ENCODE assay signal across 1 cellular context in genomic region chr6:12474167-12475140, GRCh38.
TF ChIP-seq lines count a peak whose summit lies in the region.

No MANE protein-coding gene starts in this region.

TF ChIP-seq in HepG2, 621 proteins besides CTCF, POLR2A, EP300 and RAD21 (continued from another document):
- TF ChIP-seq ZMYM3 (CRISPR knock-in tag; IDR thresholded peaks at IDR 0.05) (peak; percentile 12; the same call in 1 of the 2 replicates), SMAD3 (CRISPR knock-in tag; IDR thresholded peaks at IDR 0.05) (no peak), NR2F1 (CRISPR knock-in tag; IDR thresholded peaks at IDR 0.05) (no peak), ZNF121 (CRISPR knock-in tag; IDR thresholded peaks at IDR 0.05) (peak; percentile 93), KDM5A (IDR thresholded peaks at IDR 0.05; ENCODE audit: borderline replicate concordance, low read length) (no peak), SRY (CRISPR knock-in tag; IDR thresholded peaks at IDR 0.05) (no peak), KAT7 (CRISPR knock-in tag; IDR thresholded peaks at IDR 0.05; ENCODE audit: borderline replicate concordance) (no peak), MLX (CRISPR knock-in tag; IDR thresholded peaks at IDR 0.05) (no peak), ETV6 (CRISPR knock-in tag; conservative IDR thresholded peaks at IDR 0.05) (no peak), PAWR (CRISPR knock-in tag; IDR thresholded peaks at IDR 0.05; ENCODE audit: borderline replicate concordance) (no peak), HNRNPK (IDR thresholded peaks at IDR 0.05; ENCODE audit: low read depth, low read length, poor library complexity, severe bottlenecking) (no peak), ATF4 (CRISPR knock-in tag; IDR thresholded peaks at IDR 0.05) (no peak), CAMTA2 (CRISPR knock-in tag; IDR thresholded peaks at IDR 0.05; ENCODE audit: borderline replicate concordance) (no peak), KLF13 (CRISPR knock-in tag; IDR thresholded peaks at IDR 0.05) (no peak), ZNF703 (CRISPR knock-in tag; IDR thresholded peaks at IDR 0.05; ENCODE audit: borderline replicate concordance) (no peak), TBX3 (IDR thresholded peaks at IDR 0.05; ENCODE audit: borderline replicate concordance) (no peak), BHLHE40 (IDR thresholded peaks at IDR 0.05; ENCODE audit: low read length) (peak; percentile 85), PHF21A (CRISPR knock-in tag; IDR thresholded peaks at IDR 0.05) (no peak), STAG1 (CRISPR knock-in tag; IDR thresholded peaks at IDR 0.05) (no peak)
